In the genomic region with DNA sequence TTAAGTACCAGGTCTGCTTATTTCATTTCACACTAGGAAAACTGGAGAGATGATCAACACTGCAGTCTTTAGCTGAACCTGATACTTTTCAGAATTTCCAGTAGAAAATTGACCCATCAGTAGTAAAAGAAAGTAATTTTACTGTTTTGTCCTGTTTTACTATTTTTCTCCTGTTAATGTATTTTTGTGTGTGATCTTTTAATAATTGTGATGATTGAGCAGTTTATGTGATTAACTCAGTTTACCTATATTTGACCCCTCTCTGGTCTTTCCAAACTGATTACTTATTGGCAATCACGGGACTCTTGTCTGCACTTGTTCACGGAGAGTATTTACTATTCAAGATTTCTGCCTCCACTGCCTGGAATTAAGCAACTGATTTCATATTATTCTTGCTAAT, we compare ENCODE assay signal across 8 cellular contexts. TPM values are rescaled to one million over a fixed set of nuclear protein-coding genes. Genes with fewer than 3 reads are reported as not detected.
A peak's percentile ranks its signal among the peaks of the same experiment; 100 is the strongest.
DNase-seq lines count a peak whose midpoint lies in the region; ATAC-seq and TF ChIP-seq lines count a peak whose summit lies in the region.

No MANE protein-coding gene starts in this region.

- H3K4me3 Mint-ChIP-seq in activated T-helper 17 cell treated with anti-CD3 and anti-CD28 coated beads, Interleukin-2, amount 50 U/mL, for 72 hours, result peak overlapping the region; percentile 98
- peak overlapping the region; percentile 94 to 95 for H3K4me3 Mint-ChIP-seq in stimulated activated naive B cell treated with anti-CD40 and anti-IgM and Interleukin-4, amounts not matched to agents 10 μg/mL and 1 μg/mL and 100 μg/mL, for 72 hours

- H3K9me3 Mint-ChIP-seq in activated T-helper 17 cell treated with anti-CD3 and anti-CD28 coated beads, Interleukin-2, amount 50 U/mL, for 72 hours, result no peaks in the 10 kb centered on the region
- no peaks in the 10 kb centered on the region for H3K9me3 Mint-ChIP-seq in stimulated activated naive B cell treated with anti-CD40 and anti-IgM and Interleukin-4, amounts not matched to agents 10 μg/mL and 1 μg/mL and 100 μg/mL, for 72 hours

- no peaks in the 10 kb centered on the region for H3F3A ChIP-seq in SK-N-SH (replicated peaks; ENCODE audit: insufficient read depth)

- H3K36me3 ChIP-seq in SK-N-SH (replicated peaks in 1 of 2; ENCODE audit: control insufficient read depth in 1 of 2, insufficient read depth in 2 of 2, low read length in 1 of 2), result no peaks in the 10 kb centered on the region

- no peaks in the 10 kb centered on the region for H3K9me2 ChIP-seq in SK-N-SH

- CTCF ChIA-PET in SK-N-SH (lab: Yijun Ruan, JAX), result interaction anchor here (0.8 to 8.0 kb wide), 6 partner anchors 15 to 334 kb away, joined by 3 to 62 read pairs (median 4); partner anchors contain the start of gene CALCB

- no peak for DNase-seq in SK-N-SH
- no peak for DNase-seq in stimulated activated naive B cell treated with anti-CD40 and anti-IgM and Interleukin-4, amounts not matched to agents 10 μg/mL and 1 μg/mL and 100 μg/mL, for 72 hours
- DNase-seq in amniotic stem cell (lab: John Stamatoyannopoulos, UW), result no peak

- no peak overlapping the region for H3K9ac ChIP-seq in SK-N-SH

- peaks cover 9% of the 10 kb centered on the region; the same call in 1 of the 2 replicates for H3K79me2 ChIP-seq in SK-N-SH (ENCODE audit: insufficient read depth)

- H3K4me1 ChIP-seq in SK-N-SH (ENCODE audit: control insufficient read depth in 1 of 2, insufficient read depth in 2 of 2, low read depth in 1 of 2, low read length in 1 of 2), result no peaks in the 10 kb centered on the region; a peak in 2 of 4 replicates

- no peaks in the 10 kb centered on the region for H3K27me3 Mint-ChIP-seq in activated T-helper 17 cell treated with anti-CD3 and anti-CD28 coated beads, Interleukin-2, amount 50 U/mL, for 72 hours
- peaks cover 0 to 6% of the 10 kb centered on the region in 2 donors for H3K27me3 Mint-ChIP-seq in stimulated activated naive B cell treated with anti-CD40 and anti-IgM and Interleukin-4, amounts not matched to agents 10 μg/mL and 1 μg/mL and 100 μg/mL, for 72 hours

- no peak for TF ChIP-seq EP300 in SK-N-SH (IDR thresholded peaks at IDR 0.05; ENCODE audit: borderline replicate concordance in 1 of 2, low read depth in 1 of 2, low read length in 1 of 2)

- no peaks in the 10 kb centered on the region for H3K27me3 ChIP-seq in SK-N-SH (ENCODE audit: insufficient read depth)

- ATAC-seq in SK-N-SH treated with all-trans-retinoic acid at 6 μM for 48 hours, result no peak
- ATAC-seq in activated T-helper 17 cell treated with anti-CD3 and anti-CD28 coated beads, Interleukin-2, amount 50 U/mL, for 72 hours (replicated peaks), result no peak
- no peak for ATAC-seq in stimulated activated naive B cell treated with anti-CD40 and anti-IgM and Interleukin-4, amounts not matched to agents 10 μg/mL and 1 μg/mL and 100 μg/mL, for 72 hours (replicated peaks)
- ATAC-seq in esophagus mucosa, result no peak
- ATAC-seq in GM18520 (IDR thresholded peaks at IDR 0.05; ENCODE audit: unreplicated experiment), result no peak

- no peak overlapping the region; a peak in 1 of 4 replicates for H3K27ac ChIP-seq in SK-N-SH (ENCODE audit: low read depth in 2 of 2, low read length in 1 of 2)

- no peak for TF ChIP-seq RAD21 in SK-N-SH (IDR thresholded peaks at IDR 0.05; ENCODE audit: low read length)

- H3K36me3 Mint-ChIP-seq in activated T-helper 17 cell treated with anti-CD3 and anti-CD28 coated beads, Interleukin-2, amount 50 U/mL, for 72 hours (ENCODE audit: low read depth), result peaks cover 11% of the 10 kb centered on the region
- H3K36me3 Mint-ChIP-seq in stimulated activated naive B cell treated with anti-CD40 and anti-IgM and Interleukin-4, amounts not matched to agents 10 μg/mL and 1 μg/mL and 100 μg/mL, for 72 hours, result peaks cover 4 to 9% of the 10 kb centered on the region in 2 donors

- H3K4me2 ChIP-seq in SK-N-SH, result peak overlapping the region; percentile 90

- WGBS in SK-N-SH (ENCODE audit: low lambda C conversion rate), result 79% methylated on average over 2 of the region's 2 CpGs

- H4K20me1 ChIP-seq in SK-N-SH (ENCODE audit: insufficient read depth), result no peaks in the 10 kb centered on the region

- H3K4me1 Mint-ChIP-seq in activated T-helper 17 cell treated with anti-CD3 and anti-CD28 coated beads, Interleukin-2, amount 50 U/mL, for 72 hours, result peaks cover 28% of the 10 kb centered on the region
- H3K4me1 Mint-ChIP-seq in stimulated activated naive B cell treated with anti-CD40 and anti-IgM and Interleukin-4, amounts not matched to agents 10 μg/mL and 1 μg/mL and 100 μg/mL, for 72 hours, result peaks cover 20 to 40% of the 10 kb centered on the region in 2 donors

- H3K27ac Mint-ChIP-seq in activated T-helper 17 cell treated with anti-CD3 and anti-CD28 coated beads, Interleukin-2, amount 50 U/mL, for 72 hours, result peak overlapping the region; percentile 99
- H3K27ac Mint-ChIP-seq in stimulated activated naive B cell treated with anti-CD40 and anti-IgM and Interleukin-4, amounts not matched to agents 10 μg/mL and 1 μg/mL and 100 μg/mL, for 72 hours, result no peak overlapping the region

- POLR2A ChIA-PET in SK-N-SH (lab: Yijun Ruan, JAX), result interaction anchor here (0.5 to 2.0 kb wide), 5 partner anchors 248 to 422 kb away, joined by 3 to 13 read pairs (median 4); partner anchors contain the start of gene PSMA1

- H2AFZ ChIP-seq in SK-N-SH (ENCODE audit: low read depth), result peak overlapping the region; percentile 98

- no peak for TF ChIP-seq CTCF in SK-N-SH (IDR thresholded peaks at IDR 0.05)

- H3K9me3 ChIP-seq in SK-N-SH (no peaks in the 10 kb centered on the region), iPS-18c (ENCODE audit: control insufficient read depth, insufficient read depth, low read length) (no peaks in the 10 kb centered on the region)

- peak overlapping the region; percentile 75 to 88 for H3K4me3 ChIP-seq in SK-N-SH (ENCODE audit: low read depth in 2 of 2, low read length in 1 of 2)
- peak overlapping the region; percentile 40 for H3K4me3 ChIP-seq in iPS-18c (ENCODE audit: insufficient read depth, low read depth, low read length)

TF ChIP-seq in SK-N-SH, 30 proteins besides CTCF, POLR2A, EP300 and RAD21 (continues in another document):
- TF ChIP-seq RCOR1 (IDR thresholded peaks at IDR 0.05; ENCODE audit: low read length) (no peak), MXI1 (IDR thresholded peaks at IDR 0.05; ENCODE audit: low read depth, low read length) (no peak), CHD2 (IDR thresholded peaks at IDR 0.05; ENCODE audit: low read length, partially characterized antibody) (no peak), ELF1 (IDR thresholded peaks at IDR 0.05) (no peak), MEF2A (IDR thresholded peaks at IDR 0.05; ENCODE audit: borderline replicate concordance, low read depth) (no peak), MAX (IDR thresholded peaks at IDR 0.05; ENCODE audit: low read depth) (no peak), RXRA (IDR thresholded peaks at IDR 0.05; ENCODE audit: borderline replicate concordance, low read depth) (no peak), PBX3 (IDR thresholded peaks at IDR 0.05) (no peak), TCF12 (IDR thresholded peaks at IDR 0.05) (no peak), FOXM1 (IDR thresholded peaks at IDR 0.05; ENCODE audit: low read depth) (no peak), JUND (IDR thresholded peaks at IDR 0.05) (no peak), EZH2phosphoT487 (IDR thresholded peaks at IDR 0.05; ENCODE audit: borderline replicate concordance, low read depth) (no peak)

TF ChIP-seq in SK-N-SH treated with all-trans-retinoic acid at 6 μM for 48 hours, 23 proteins besides CTCF, POLR2A, EP300 and RAD21:
- TF ChIP-seq ZNF70 (CRISPR knock-in tag; IDR thresholded peaks at IDR 0.05), result no peak
- no peak for TF ChIP-seq ZNF8 (CRISPR knock-in tag; IDR thresholded peaks at IDR 0.05)
- no peak for TF ChIP-seq ARNTL (CRISPR knock-in tag; IDR thresholded peaks at IDR 0.05; ENCODE audit: borderline replicate concordance, low read depth)
- TF ChIP-seq OSR1 (CRISPR knock-in tag; IDR thresholded peaks at IDR 0.05), result no peak
- no peak for TF ChIP-seq CSRNP3 (CRISPR knock-in tag; IDR thresholded peaks at IDR 0.05)

RNA-seq across cellular contexts. Expression of gene CYP2R1, which starts 0.5 kb away (rescaled TPM):
- 9.3 and 10.9 TPM in 2 replicates for polyA plus RNA-seq in SK-N-SH (2012; rRNA removed)
- 6.9 and 7.9 TPM in 2 replicates for polyA plus RNA-seq in SK-N-SH (2012; cell fraction: cytosol; rRNA removed)
- polyA plus RNA-seq in SK-N-SH (2012; cell fraction: nucleus; rRNA removed), result 33.4 and 40.1 TPM in 2 replicates
- total RNA-seq in activated T-helper 17 cell treated with anti-CD3 and anti-CD28 coated beads, Interleukin-2, amount 50 U/mL, for 72 hours, result 10 to 100 TPM; 10.5 to 13.7 TPM
- 14.4 TPM for total RNA-seq in esophagus mucosa
